In genomic region chr2:172986040-172986439, GRCh38 we compare ENCODE assay signal across 14 cellular contexts.
A peak's percentile ranks its signal among the peaks of the same experiment; 100 is the strongest.
DNase-seq lines count a peak whose midpoint lies in the region; ATAC-seq and TF ChIP-seq lines count a peak whose summit lies in the region.
"Had no signal": no experiment of that assay in that cellular context is flagged by ENCODE, and none has a peak within 500 bp of the region (broad histone marks: within the 10 kb centered on the region; RNA-seq: fewer than 3 reads in every experiment).

No MANE protein-coding gene starts in this region.

- no peaks in the 10 kb centered on the region for H3K9me3 ChIP-seq in thoracic aorta
- H3K9me3 ChIP-seq: tibial nerve had no signal

- peak overlapping the region; percentile 7 to 44 for H3K27ac ChIP-seq in thoracic aorta
- H3K27ac ChIP-seq: tibial nerve had no signal

- no peaks in the 10 kb centered on the region for H3K9me3 Mint-ChIP-seq in activated T-cell treated with anti-CD3 and anti-CD28 coated beads, Interleukin-2, amount 50 U/mL, for 24 hours
- no peaks in the 10 kb centered on the region for H3K9me3 Mint-ChIP-seq in endothelial cell (ENCODE audit: unreplicated experiment)
- H3K9me3 Mint-ChIP-seq: endodermal cell, GM23338 had no signal

- H3K36me3 ChIP-seq in thoracic aorta: no peaks in the 10 kb centered on the region
- H3K36me3 ChIP-seq: tibial nerve had no signal

- H3K4me3 Mint-ChIP-seq in activated T-cell treated with anti-CD3 and anti-CD28 coated beads, Interleukin-2, amount 50 U/mL, for 24 hours: no peak overlapping the region
- no peak overlapping the region for H3K4me3 Mint-ChIP-seq in endothelial cell (ENCODE audit: unreplicated experiment)
- H3K4me3 Mint-ChIP-seq: endodermal cell, GM23338 had no signal

- DNase-seq in activated T-cell treated with anti-CD3 and anti-CD28 coated beads, Interleukin-2, amount 50 U/mL, for 24 hours: no peak
- no peak for DNase-seq in activated T-cell treated with anti-CD3 and anti-CD28 coated beads, Interleukin-2, amount 50 U/mL, for 1 hour
- DNase-seq in SK-MEL-5 (ENCODE audit: low read depth, low spot score) (peak; percentile 43), left ventricle myocardium superior (no peak), thoracic aorta (ENCODE audit: low spot score) (no peak), endothelial cell (ENCODE audit: low spot score) (no peak), NCI-H748 (lab: John Stamatoyannopoulos, UW; ENCODE audit: unreplicated experiment) (no peak), posterior cingulate gyrus (no peak)
- DNase-seq: anterior cingulate cortex, endodermal cell, NCI-H1930, retina had no signal

- ATAC-seq in left ventricle myocardium superior: peak; percentile 30
- ATAC-seq in thoracic aorta (ENCODE audit: insufficient number of reproducible peaks, low FRiP score, low read depth): no peak
- ATAC-seq: GM23338 had no signal

- in situ Hi-C loops in SK-MEL-5 (cut with HindIII; ENCODE audit: low pct_unique_long_range_greater_than_20kb, low sequenced_read_pairs): no loop called here

- TF ChIP-seq CTCF in thoracic aorta (IDR thresholded peaks at IDR 0.05): no peak
- no peak for TF ChIP-seq CTCF in endothelial cell (IDR thresholded peaks at IDR 0.05; ENCODE audit: unreplicated experiment)

- H3K27ac Mint-ChIP-seq in activated T-cell treated with anti-CD3 and anti-CD28 coated beads, Interleukin-2, amount 50 U/mL, for 24 hours: peak overlapping the region; percentile 80
- H3K27ac Mint-ChIP-seq in endothelial cell (ENCODE audit: unreplicated experiment): no peak overlapping the region
- H3K27ac Mint-ChIP-seq: endodermal cell, GM23338 had no signal

- peaks cover 14% of the 10 kb centered on the region for H3K4me1 Mint-ChIP-seq in activated T-cell treated with anti-CD3 and anti-CD28 coated beads, Interleukin-2, amount 50 U/mL, for 24 hours (ENCODE audit: low read depth)
- peaks cover 15% of the 10 kb centered on the region for H3K4me1 Mint-ChIP-seq in endothelial cell (ENCODE audit: unreplicated experiment)

- peak overlapping the region; percentile 50 for H3K4me3 ChIP-seq in thoracic aorta
- H3K4me3 ChIP-seq: GM23338, tibial nerve had no signal

- H3K36me3 Mint-ChIP-seq in activated T-cell treated with anti-CD3 and anti-CD28 coated beads, Interleukin-2, amount 50 U/mL, for 24 hours (ENCODE audit: low read depth): no peaks in the 10 kb centered on the region
- H3K36me3 Mint-ChIP-seq in endothelial cell (ENCODE audit: low read depth, unreplicated experiment): no peaks in the 10 kb centered on the region

- intact Hi-C loops in left ventricle myocardium superior (cut with micrococcal nuclease) (no loop called here), posterior cingulate gyrus (cut with DNase I) (no loop called here)

- peaks cover 3 to 14% of the 10 kb centered on the region in 2 donors for H3K4me1 ChIP-seq in thoracic aorta (ENCODE audit: control insufficient read depth in 1 of 2, low read depth in 2 of 2)

- peaks cover 18% of the 10 kb centered on the region for H3K27me3 Mint-ChIP-seq in activated T-cell treated with anti-CD3 and anti-CD28 coated beads, Interleukin-2, amount 50 U/mL, for 24 hours
- no peaks in the 10 kb centered on the region for H3K27me3 Mint-ChIP-seq in endothelial cell (ENCODE audit: unreplicated experiment)

- H3K27me3 ChIP-seq in thoracic aorta (replicated peaks; ENCODE audit: insufficient read depth): no peaks in the 10 kb centered on the region
- H3K27me3 ChIP-seq: tibial nerve had no signal
